In the genomic region with DNA sequence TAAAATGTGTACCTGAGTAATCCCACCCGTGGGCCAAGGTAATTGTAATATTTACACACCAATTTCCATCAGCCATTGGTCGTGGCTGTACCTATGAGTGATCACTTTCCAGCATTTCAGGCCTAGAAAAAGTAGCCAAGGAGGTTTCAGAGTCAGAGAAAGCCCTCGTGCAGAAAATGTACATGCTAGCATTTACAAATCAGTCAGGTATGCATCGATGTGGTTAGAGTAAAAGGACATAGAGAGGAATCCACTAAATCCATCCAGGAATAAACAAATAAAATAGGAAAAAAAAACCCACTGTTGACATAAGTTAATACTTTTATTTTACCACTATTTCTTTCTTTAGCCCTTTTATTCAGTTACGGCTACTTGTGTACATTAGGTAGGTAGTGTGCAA, we compare ENCODE assay signal across 29 cellular contexts.
"Had no signal": no experiment of that assay in that cellular context is flagged by ENCODE, and none has a peak within 500 bp of the region (broad histone marks: within the 10 kb centered on the region; RNA-seq: fewer than 3 reads in every experiment).

No MANE protein-coding gene starts in this region.

- ATAC-seq: activated CD4-positive, CD25-positive, alpha-beta regulatory T cell treated with anti-CD3 and anti-CD28 coated beads, Interleukin-2, amount 50 U/mL, for 24 hours; activated CD8-positive, alpha-beta T cell treated with anti-CD3 and anti-CD28 coated beads for 36 hours; activated T-cell treated with anti-CD3 and anti-CD28 coated beads, Interleukin-2, amount 50 U/mL, for 4 hours; activated T-helper 17 cell treated with anti-CD3 and anti-CD28 coated beads, Interleukin-2, amount 50 U/mL, for 72 hours; gastroesophageal sphincter; heart right ventricle; T-helper 17 cell had no signal

- FAIRE-seq: bronchial epithelial cell, endometrium, endothelial cell of umbilical vein had no signal

- H3K27ac ChIP-seq: adrenal gland, ascending aorta, coronary artery, epithelial cell of prostate, esophagus squamous epithelium, gastroesophageal sphincter, heart right ventricle, WERI-Rb-1 had no signal

- H3K9me3 ChIP-seq: adrenal gland, ascending aorta, esophagus squamous epithelium, gastroesophageal sphincter had no signal

- H3K4me3 ChIP-seq: adrenal gland, ascending aorta, coronary artery, esophagus squamous epithelium, gastroesophageal sphincter, heart right ventricle had no signal

- H3K27me3 ChIP-seq: adrenal gland, ascending aorta, esophagus squamous epithelium, gastroesophageal sphincter, heart right ventricle had no signal

- H3K36me3 ChIP-seq: adrenal gland, ascending aorta, esophagus squamous epithelium, gastroesophageal sphincter, heart right ventricle, WERI-Rb-1 had no signal

- H3K4me1 ChIP-seq: adrenal gland, ascending aorta, esophagus squamous epithelium, gastroesophageal sphincter, heart right ventricle had no signal

- DNase-seq: activated B cell treated with CpG ODN at 0.5 μM for 24 hours; activated CD4-positive, alpha-beta T cell treated with anti-CD3 and anti-CD28 coated beads for 48 hours; activated CD4-positive, alpha-beta T cell treated with anti-CD3 and anti-CD28 coated beads, Interleukin-2, amount 50 U/mL, for 1 hour; activated CD4-positive, alpha-beta T cell treated with anti-CD3 and anti-CD28 coated beads, Interleukin-2, amount 50 U/mL, for 48 hours; activated CD8-positive, alpha-beta memory T cell treated with anti-CD3 and anti-CD28 coated beads for 24 hours; activated CD8-positive, alpha-beta T cell treated with anti-CD3 and anti-CD28 coated beads for 36 hours; activated effector memory CD4-positive, alpha-beta T cell treated with Interleukin-2 at 50 U/mL for 16 hours; activated gamma-delta T cell treated with Interleukin-2 at 50 U/mL for 16 hours; activated naive CD4-positive, alpha-beta T cell treated with anti-CD3 and anti-CD28 coated beads, Interleukin-2, amount 50 U/mL, for 16 hours; activated naive CD4-positive, alpha-beta T cell treated with Interleukin-2 at 50 U/mL for 16 hours; activated T-cell treated with anti-CD3 and anti-CD28 coated beads, Interleukin-2, amount 50 U/mL, for 4 hours; adrenal gland; effector CD8-positive, alpha-beta T cell; esophagus squamous epithelium; foreskin melanocyte; heart right ventricle; T-helper 1 cell; T-helper 17 cell; T1000; WERI-Rb-1 had no signal
